Comparison of ENCODE assay signal across 23 cellular contexts in genomic region chr13:63490149-63490548, GRCh38.
"Had no signal": no experiment of that assay in that cellular context is flagged by ENCODE, and none has a peak within 500 bp of the region (broad histone marks: within the 10 kb centered on the region; RNA-seq: fewer than 3 reads in every experiment).

No MANE protein-coding gene starts in this region.

- H3K4me1 ChIP-seq: SJSA1 had no signal

- H3K27me3 ChIP-seq: MG63, SJSA1 had no signal

- H3K9me3 ChIP-seq: MG63, SJSA1 had no signal

- H3K27ac ChIP-seq: SJSA1, SK-N-MC had no signal

- H3K27ac Mint-ChIP-seq: T-cell had no signal

- H3K4me3 ChIP-seq: MG63, SJSA1, SK-N-MC had no signal

- DNase-seq: Karpas-422, KG1, MG63, NCI-H1092, NCI-H1105 treated with DMSO at 0.1 percent for 48 hours, NCI-H1417 treated with DMSO at 0.1 percent for 48 hours, NCI-H146, NCI-H1694 treated with DMSO at 0.1 percent for 48 hours, NCI-H1930, NCI-H2081, NCI-H2107, NCI-H2227 treated with DMSO at 0.1 percent for 48 hours, NCI-H524, NCI-H526 treated with DMSO at 0.1 percent for 48 hours, NCI-H748 treated with DMSO at 0.1 percent for 48 hours, Right ventricle myocardium superior, RPMI8226, SIG-M5, SW 1271, T-cell had no signal

- H3K4me3 Mint-ChIP-seq: T-cell had no signal

- H3K27me3 Mint-ChIP-seq: T-cell had no signal

- H3K4me1 Mint-ChIP-seq: T-cell had no signal

- FAIRE-seq: RCC 7860 had no signal

- ATAC-seq: T-cell had no signal

- H3K36me3 Mint-ChIP-seq: T-cell had no signal

- H3K36me3 ChIP-seq: MG63, SJSA1 had no signal
